ENCODE assay signal across 23 cellular contexts in genomic region chr15:65204931-65205655, GRCh38. TPM values are rescaled to one million over a fixed set of nuclear protein-coding genes. Genes with fewer than 3 reads are reported as not detected.
"Had no signal": no experiment of that assay in that cellular context is flagged by ENCODE, and none has a peak within 500 bp of the region (broad histone marks: within the 10 kb centered on the region; RNA-seq: fewer than 3 reads in every experiment).

No MANE protein-coding gene starts in this region.

- DNase-seq: dermis blood vessel endothelial cell; effector memory CD4-positive, alpha-beta T cell; erythroblast; esophagus squamous epithelium; head of caudate nucleus; kidney; midbrain; naive thymus-derived CD4-positive, alpha-beta T cell; pancreas; stimulated activated CD4-positive, alpha-beta T cell treated with anti-CD3 and anti-CD28 coated beads, Interleukin-2, amount 100 ng/mL, for 24 hours; stimulated activated CD4-positive, alpha-beta T cell treated with anti-CD3 and anti-CD28 coated beads, Interleukin-4, amount 100 ng/mL, for 24 hours; stimulated activated naive CD4-positive, alpha-beta T cell treated with Interleukin-2 at 50 U/mL for 16 hours; stomach; thyroid gland had no signal

- H3K36me3 ChIP-seq: esophagus squamous epithelium, neutrophil, pancreas, stomach, thyroid gland had no signal

- H3K4me1 Mint-ChIP-seq: memory B cell; stimulated activated effector memory CD8-positive, alpha-beta T cell treated with anti-CD3 and anti-CD28 coated beads, Interleukin-12 subunit alpha, Interleukin-12 subunit beta, amount 100 ng/mL, for 72 hours had no signal

- H3K9me3 Mint-ChIP-seq: memory B cell; naive thymus-derived CD4-positive, alpha-beta T cell; nephron; stimulated activated effector memory CD8-positive, alpha-beta T cell treated with anti-CD3 and anti-CD28 coated beads, Interleukin-12 subunit alpha, Interleukin-12 subunit beta, amount 100 ng/mL, for 72 hours had no signal

- H3K4me3 Mint-ChIP-seq: memory B cell; naive thymus-derived CD4-positive, alpha-beta T cell; nephron; stimulated activated effector memory CD8-positive, alpha-beta T cell treated with anti-CD3 and anti-CD28 coated beads, Interleukin-12 subunit alpha, Interleukin-12 subunit beta, amount 100 ng/mL, for 72 hours had no signal

- H3K27me3 ChIP-seq: esophagus squamous epithelium, neutrophil, pancreas, stomach, thyroid gland had no signal

- H3K27ac Mint-ChIP-seq: memory B cell; naive thymus-derived CD4-positive, alpha-beta T cell; nephron; progenitor cell of endocrine pancreas; stimulated activated effector memory CD8-positive, alpha-beta T cell treated with anti-CD3 and anti-CD28 coated beads, Interleukin-12 subunit alpha, Interleukin-12 subunit beta, amount 100 ng/mL, for 72 hours had no signal

- H3K36me3 Mint-ChIP-seq: naive thymus-derived CD4-positive, alpha-beta T cell; stimulated activated effector memory CD8-positive, alpha-beta T cell treated with anti-CD3 and anti-CD28 coated beads, Interleukin-12 subunit alpha, Interleukin-12 subunit beta, amount 100 ng/mL, for 72 hours had no signal

- ATAC-seq: left lobe of liver; naive thymus-derived CD4-positive, alpha-beta T cell; pancreas; sciatic nerve; stimulated activated effector memory CD8-positive, alpha-beta T cell treated with anti-CD3 and anti-CD28 coated beads, Interleukin-12 subunit alpha, Interleukin-12 subunit beta, amount 100 ng/mL, for 72 hours had no signal

- H3K4me1 ChIP-seq: esophagus squamous epithelium, pancreas, stomach had no signal

- H3K27ac ChIP-seq: coronary artery, esophagus squamous epithelium, neutrophil, pancreas, stomach, thyroid gland had no signal

- H3K9me3 ChIP-seq: esophagus squamous epithelium, neutrophil, pancreas, stomach, thyroid gland had no signal

- H3K4me3 ChIP-seq: coronary artery, esophagus squamous epithelium, lung, pancreas, stomach, thyroid gland had no signal

RNA-seq across cellular contexts. Expression of gene CILP, which starts 6.2 kb away (rescaled TPM):
- total RNA-seq: dermis blood vessel endothelial cell had no signal
